Comparison of ENCODE assay signal across 8 cellular contexts in genomic region chr2:241701155-241701404, GRCh38. TPM values are rescaled to one million over a fixed set of nuclear protein-coding genes. Genes with fewer than 3 reads are reported as not detected.
DNase-seq lines count a peak whose midpoint lies in the region; ATAC-seq and TF ChIP-seq lines count a peak whose summit lies in the region.

No MANE protein-coding gene starts in this region.

- H3K4me3 ChIP-seq in BJ (ENCODE audit: low read depth, low read length) (peak overlapping the region; percentile 87), foreskin fibroblast (ENCODE audit: low read depth in 1 of 2, low read length in 2 of 2) (peak overlapping the region; percentile 69 to 77), skeletal muscle tissue (ENCODE audit: low read length in 3 of 3) (peak overlapping the region; percentile 23 to 87 (median 84))

- ATAC-seq in GM18907 (IDR thresholded peaks at IDR 0.05; ENCODE audit: unreplicated experiment) (no peak), GM21529 (IDR thresholded peaks at IDR 0.05; ENCODE audit: unreplicated experiment) (no peak)

- H3K27me3 ChIP-seq in BJ (ENCODE audit: control insufficient read depth, insufficient read depth, low read length): no peaks in the 10 kb centered on the region
- no peaks in the 10 kb centered on the region for H3K27me3 ChIP-seq in skeletal muscle tissue (ENCODE audit: control insufficient read depth in 3 of 3, insufficient read depth in 3 of 3, low read length in 3 of 3)

- TF ChIP-seq CTCF in BJ (IDR thresholded peaks at IDR 0.05; ENCODE audit: insufficient read depth, low read depth, low read length) (peak; percentile 52), foreskin fibroblast (IDR thresholded peaks at IDR 0.05; ENCODE audit: low read depth, low read length) (no peak)

- H3K9me3 ChIP-seq in skeletal muscle tissue (ENCODE audit: control insufficient read depth in 3 of 3, low read length in 3 of 3): no peaks in the 10 kb centered on the region

- POLR2A ChIA-PET in BJ (lab: Charles Lee): no interaction called here

- peak overlapping the region in 2 of 3 donors; percentile 87 to 93 for H3K9ac ChIP-seq in skeletal muscle tissue (ENCODE audit: low read depth in 1 of 3, low read length in 3 of 3)

- peaks cover 8 to 14% (median 12%) of the 10 kb centered on the region in 3 donors for H3K4me1 ChIP-seq in skeletal muscle tissue (ENCODE audit: control insufficient read depth in 3 of 3, insufficient read depth in 3 of 3, low read length in 3 of 3)

- peak; percentile 8 for DNase-seq in BJ (ENCODE audit: low read depth)
- DNase-seq in H4 (ENCODE audit: low spot score): peak; percentile 93
- peak; percentile 90 for DNase-seq in SW480 (ENCODE audit: low spot score)
- no peak for DNase-seq in foreskin fibroblast
- DNase-seq in central memory CD4-positive, alpha-beta T cell: no peak

- H3K36me3 ChIP-seq in BJ (ENCODE audit: control insufficient read depth, insufficient read depth, low read length) (no peaks in the 10 kb centered on the region), skeletal muscle tissue (ENCODE audit: control insufficient read depth in 3 of 3, insufficient read depth in 3 of 3, low read length in 3 of 3) (peaks cover 6 to 9% (median 9%) of the 10 kb centered on the region in 3 donors)

- CTCF ChIA-PET in BJ (lab: Yijun Ruan, JAX): interaction anchor here (0.6 to 1.5 kb wide), 2 partner anchors 25 to 618 kb away, joined by 3 to 5 read pairs; no protein-coding TSS in a partner anchor

- peak overlapping the region; percentile 94 for H3K27ac ChIP-seq in skeletal muscle tissue (ENCODE audit: low read depth, low read length)

RNA-seq across cellular contexts. Expression of gene ING5, which starts 0.8 kb away (rescaled TPM):
- 24.2 and 27.0 TPM in 2 replicates for polyA plus RNA-seq in BJ (2011; rRNA removed)
- polyA minus RNA-seq in BJ (2011; rRNA and poly(A)+ RNA removed): 13.1 and 27.6 TPM in 2 replicates
- 9.1 and 21.8 TPM in 2 replicates for total RNA-seq in H4 (2014; rRNA removed; shearing (Covaris generic))
- total RNA-seq in skeletal muscle tissue: 16.7 TPM

RNA-seq across cellular contexts. Expression of gene DTYMK, which starts 14.5 kb away (rescaled TPM):
- polyA plus RNA-seq in BJ (2011; rRNA removed): 29.6 and 43.8 TPM in 2 replicates
- 9.9 and 13.1 TPM in 2 replicates for polyA minus RNA-seq in BJ (2011; rRNA and poly(A)+ RNA removed)
- 87.5 and 96.1 TPM in 2 replicates for total RNA-seq in H4 (2014; rRNA removed; shearing (Covaris generic))
- 14.1 TPM for total RNA-seq in skeletal muscle tissue

RNA-seq across cellular contexts. Expression of gene D2HGDH, which starts 33.4 kb away (rescaled TPM):
- polyA plus RNA-seq in BJ (2011; rRNA removed): 8.0 and 16.1 TPM in 2 replicates
- polyA minus RNA-seq in BJ (2011; rRNA and poly(A)+ RNA removed): 4.1 and 6.5 TPM in 2 replicates
- total RNA-seq in H4 (2014; rRNA removed; shearing (Covaris generic)): 7.2 and 10.4 TPM in 2 replicates
- 5.7 TPM for total RNA-seq in skeletal muscle tissue

Comparison
In these comparisons a context has a peak if more than half of its experiments do, and no peak if none do; other contexts are left out.
1. DNase-seq: peak in BJ (single experiment), H4 (single experiment) and SW480 (single experiment); none in foreskin fibroblast (0 of 2) and central memory CD4-positive, alpha-beta T cell (single experiment).
2. Peak in every context shown above with its lines, with median percentiles within 50 percentile points of each other: H3K4me3 ChIP-seq.